In genomic region chr2:152407204-152407721, GRCh38 we compare ENCODE assay signal across 8 cellular contexts.
A peak's percentile ranks its signal among the peaks of the same experiment; 100 is the strongest.
DNase-seq lines count a peak whose midpoint lies in the region; ATAC-seq and TF ChIP-seq lines count a peak whose summit lies in the region.

No MANE protein-coding gene starts in this region.

- DNase-seq in CD1c-positive myeloid dendritic cell (ENCODE audit: extremely low spot score) (peak; percentile 58), glutamatergic neuron (peak; percentile 73), pons (ENCODE audit: low spot score) (peak; percentile 82), NK-92 (lab: John Stamatoyannopoulos, UW; ENCODE audit: unreplicated experiment) (no peak)
- DNase-seq in activated CD4-positive, alpha-beta T cell treated with anti-CD3 and anti-CD28 coated beads, Interleukin-2, amount 10 ng/mL, durations not matched to agents 7 days and 5 days: peak; percentile 19
- no peak for DNase-seq in stimulated activated CD8-positive, alpha-beta memory T cell treated with anti-CD3 and anti-CD28 coated beads, Interleukin-4, amount 100 ng/mL, for 48 hours

- no peaks in the 10 kb centered on the region for H3K9me3 Mint-ChIP-seq in activated CD4-positive, alpha-beta T cell treated with anti-CD3 and anti-CD28 coated beads, Interleukin-2, amount 10 ng/mL, durations not matched to agents 7 days and 5 days
- peaks cover 5% of the 10 kb centered on the region for H3K9me3 Mint-ChIP-seq in glutamatergic neuron (ENCODE audit: unreplicated experiment)

- H3K27ac Mint-ChIP-seq in activated CD4-positive, alpha-beta T cell treated with anti-CD3 and anti-CD28 coated beads, Interleukin-2, amount 10 ng/mL, durations not matched to agents 7 days and 5 days: peak overlapping the region; percentile 51
- peak overlapping the region; percentile 93 for H3K27ac Mint-ChIP-seq in glutamatergic neuron (ENCODE audit: unreplicated experiment)

- CTCF ChIA-PET in activated CD4-positive, alpha-beta T cell treated with anti-CD3 and anti-CD28 coated beads, Interleukin-2, amount 10 ng/mL, durations not matched to agents 7 days and 5 days (lab: Charles Lee): interaction anchor here (0.8 kb wide), 1 partner anchor 12 kb away, joined by 3 read pairs; no protein-coding TSS in a partner anchor

- no peak for TF ChIP-seq CTCF in glutamatergic neuron (IDR thresholded peaks at IDR 0.05; ENCODE audit: partially characterized antibody, unreplicated experiment)

- POLR2A ChIA-PET in activated CD4-positive, alpha-beta T cell treated with anti-CD3 and anti-CD28 coated beads, Interleukin-2, amount 10 ng/mL, durations not matched to agents 7 days and 5 days (lab: Charles Lee): no interaction called here

- peaks cover 8% of the 10 kb centered on the region for H3K27me3 Mint-ChIP-seq in activated CD4-positive, alpha-beta T cell treated with anti-CD3 and anti-CD28 coated beads, Interleukin-2, amount 10 ng/mL, durations not matched to agents 7 days and 5 days
- peaks cover 2% of the 10 kb centered on the region for H3K27me3 Mint-ChIP-seq in glutamatergic neuron (ENCODE audit: unreplicated experiment)

- peaks cover 38% of the 10 kb centered on the region for H3K4me1 Mint-ChIP-seq in activated CD4-positive, alpha-beta T cell treated with anti-CD3 and anti-CD28 coated beads, Interleukin-2, amount 10 ng/mL, durations not matched to agents 7 days and 5 days
- H3K4me1 Mint-ChIP-seq in glutamatergic neuron (ENCODE audit: low read depth, unreplicated experiment): peaks cover 71% of the 10 kb centered on the region

- ATAC-seq in GM19324 (IDR thresholded peaks at IDR 0.05; ENCODE audit: low FRiP score, unreplicated experiment): peak; percentile 90
- peak; percentile 80 for ATAC-seq in HG03175 (IDR thresholded peaks at IDR 0.05; ENCODE audit: unreplicated experiment)

- peak overlapping the region; percentile 57 for H3K4me3 Mint-ChIP-seq in activated CD4-positive, alpha-beta T cell treated with anti-CD3 and anti-CD28 coated beads, Interleukin-2, amount 10 ng/mL, durations not matched to agents 7 days and 5 days
- peak overlapping the region; percentile 84 for H3K4me3 Mint-ChIP-seq in glutamatergic neuron (ENCODE audit: unreplicated experiment)

- H3K36me3 Mint-ChIP-seq in activated CD4-positive, alpha-beta T cell treated with anti-CD3 and anti-CD28 coated beads, Interleukin-2, amount 10 ng/mL, durations not matched to agents 7 days and 5 days (ENCODE audit: low read depth): no peaks in the 10 kb centered on the region
- no peaks in the 10 kb centered on the region for H3K36me3 Mint-ChIP-seq in glutamatergic neuron (ENCODE audit: unreplicated experiment)

Comparison
In these comparisons a context has a peak if more than half of its experiments do, and no peak if none do; other contexts are left out.
1. DNase-seq: peak in CD1c-positive myeloid dendritic cell (single experiment), activated CD4-positive, alpha-beta T cell treated with anti-CD3 and anti-CD28 coated beads, Interleukin-2, amount 10 ng/mL, durations not matched to agents 7 days and 5 days (single experiment), glutamatergic neuron (single experiment) and pons (single experiment); none in NK-92 (single experiment) and stimulated activated CD8-positive, alpha-beta memory T cell treated with anti-CD3 and anti-CD28 coated beads, Interleukin-4, amount 100 ng/mL, for 48 hours (single experiment).